ENCODE assay signal across 36 cellular contexts in the genomic region with DNA sequence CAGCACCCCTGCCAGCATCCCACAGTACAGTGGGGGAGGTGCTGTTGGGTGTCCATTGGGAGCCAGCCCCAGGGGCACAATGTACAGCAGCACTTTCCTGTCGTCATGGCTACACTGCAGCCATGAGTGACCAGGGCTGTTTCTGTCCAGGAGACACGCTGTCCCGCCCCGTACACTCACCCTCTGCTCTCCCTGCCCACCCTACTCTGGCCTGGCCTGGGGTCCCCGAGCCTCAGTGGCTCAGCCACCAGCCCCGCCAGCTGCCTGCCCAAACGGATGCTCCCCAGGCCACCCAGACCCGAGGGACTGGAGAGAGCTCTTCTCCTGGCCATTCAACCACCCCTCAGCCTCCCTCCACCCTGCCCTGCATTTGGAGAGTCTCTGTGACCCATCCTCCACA. TPM values are rescaled to one million over a fixed set of nuclear protein-coding genes. Genes with fewer than 3 reads are reported as not detected.
"Had no signal": no experiment of that assay in that cellular context is flagged by ENCODE, and none has a peak within 500 bp of the region (broad histone marks: within the 10 kb centered on the region; RNA-seq: fewer than 3 reads in every experiment).

No MANE protein-coding gene starts in this region.

- DNase-seq: activated CD4-positive, alpha-beta memory T cell treated with anti-CD3 and anti-CD28 coated beads for 36 hours; activated CD4-positive, alpha-beta T cell treated with anti-CD3 and anti-CD28 coated beads for 48 hours; activated CD8-positive, alpha-beta memory T cell treated with anti-CD3 and anti-CD28 coated beads, Interleukin-2, amount 10 ng/mL, durations not matched to agents 7 days and 5 days; activated CD8-positive, alpha-beta memory T cell treated with anti-CD3 and anti-CD28 coated beads, Interleukin-2, amount 50 U/mL, for 4 hours; activated CD8-positive, alpha-beta T cell treated with anti-CD3 and anti-CD28 coated beads, Interleukin-2, amount 10 ng/mL, durations not matched to agents 7 days and 5 days; activated effector memory CD4-positive, alpha-beta T cell treated with anti-CD3 and anti-CD28 coated beads, Interleukin-2, amount 50 U/mL, for 16 hours; activated naive CD4-positive, alpha-beta T cell treated with anti-CD3 and anti-CD28 coated beads for 36 hours; activated naive CD8-positive, alpha-beta T cell treated with anti-CD3 and anti-CD28 coated beads for 36 hours; activated naive CD8-positive, alpha-beta T cell treated with anti-CD3 and anti-CD28 coated beads, Interleukin-2, amount 50 U/mL, for 24 hours; activated T-cell treated with anti-CD3 and anti-CD28 coated beads, Interleukin-2, amount 50 U/mL, for 1 hour; activated T-cell treated with anti-CD3 and anti-CD28 coated beads, Interleukin-2, amount 50 U/mL, for 48 hours; adrenal gland; central memory CD4-positive, alpha-beta T cell; cerebellar nuclear complex; colonic mucosa; effector CD8-positive, alpha-beta T cell; esophagus squamous epithelium; foreskin melanocyte; head of caudate nucleus; T-helper 1 cell; T-helper 17 cell; T1000 had no signal

- H3K4me1 ChIP-seq: adrenal gland, ascending aorta, breast epithelium, colonic mucosa, esophagus squamous epithelium, gastroesophageal sphincter had no signal

- H3K36me3 ChIP-seq: adrenal gland, ascending aorta, breast epithelium, cardiac muscle cell, colonic mucosa, esophagus squamous epithelium, gastroesophageal sphincter had no signal

- H3K27ac ChIP-seq: adrenal gland, ascending aorta, breast epithelium, cardiac muscle cell, colonic mucosa, epithelial cell of prostate, esophagus squamous epithelium, gastroesophageal sphincter, VCaP had no signal

- FAIRE-seq: endometrium, endothelial cell of umbilical vein had no signal

- H3K4me3 ChIP-seq: adrenal gland, ascending aorta, breast epithelium, cardiac muscle cell, colonic mucosa, esophagus squamous epithelium, gastroesophageal sphincter had no signal

- ATAC-seq: activated CD8-positive, alpha-beta memory T cell treated with anti-CD3 and anti-CD28 coated beads, Interleukin-2, amount 10 ng/mL, durations not matched to agents 7 days and 5 days; activated CD8-positive, alpha-beta T cell treated with anti-CD3 and anti-CD28 coated beads, Interleukin-2, amount 10 ng/mL, durations not matched to agents 7 days and 5 days; activated naive CD8-positive, alpha-beta T cell treated with anti-CD3 and anti-CD28 coated beads, Interleukin-2, amount 50 U/mL, for 24 hours; gastroesophageal sphincter; T-helper 17 cell; WTC11 had no signal

- H3K27me3 ChIP-seq: adrenal gland, ascending aorta, cardiac muscle cell, colonic mucosa had no signal

- H3K9me3 ChIP-seq: adrenal gland, ascending aorta, breast epithelium, colonic mucosa, esophagus squamous epithelium, gastroesophageal sphincter had no signal

RNA-seq across cellular contexts. Expression of a gene that starts 9.3 kb away (rescaled TPM):
- total RNA-seq: activated CD4-positive, alpha-beta memory T cell treated with anti-CD3 and anti-CD28 coated beads for 36 hours; activated CD8-positive, alpha-beta memory T cell treated with anti-CD3 and anti-CD28 coated beads for 36 hours; activated CD8-positive, alpha-beta memory T cell treated with anti-CD3 and anti-CD28 coated beads, Interleukin-2, amount 10 ng/mL, durations not matched to agents 7 days and 5 days; activated CD8-positive, alpha-beta T cell treated with anti-CD3 and anti-CD28 coated beads, Interleukin-2, amount 10 ng/mL, durations not matched to agents 7 days and 5 days; activated naive CD4-positive, alpha-beta T cell treated with anti-CD3 and anti-CD28 coated beads for 36 hours; activated naive CD8-positive, alpha-beta T cell treated with anti-CD3 and anti-CD28 coated beads for 36 hours; ascending aorta; breast epithelium; cardiac muscle cell; colonic mucosa; dermis microvascular lymphatic vessel endothelial cell; endothelial cell of umbilical vein; esophagus squamous epithelium; fibroblast of lung; fibroblast of villous mesenchyme; gastroesophageal sphincter; glomerular endothelial cell; T-helper 17 cell; WTC11 had no signal
- polyA plus RNA-seq: adrenal gland, cardiac muscle cell, endothelial cell of umbilical vein, fibroblast of lung had no signal
